ENCODE assay signal across 13 cellular contexts in the genomic region with DNA sequence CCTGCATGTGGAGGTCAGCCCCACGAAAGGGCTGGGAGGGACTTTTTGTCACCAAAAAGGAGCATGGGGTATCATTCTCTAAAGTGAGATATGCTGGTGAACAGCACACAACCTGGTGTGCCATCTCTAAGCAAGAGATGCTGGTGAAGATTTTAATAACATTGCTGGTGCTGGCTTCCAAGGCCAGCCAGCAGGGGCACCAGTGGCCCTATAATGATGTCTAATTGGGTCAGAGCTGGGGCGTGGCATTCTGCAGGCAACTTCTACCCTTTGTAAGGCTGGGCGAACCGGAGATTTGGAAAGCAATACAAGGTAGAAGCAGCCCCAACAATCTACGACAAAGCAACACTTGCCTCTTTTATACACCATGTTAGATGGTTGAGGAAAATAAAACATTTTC. TPM values are rescaled to one million over a fixed set of nuclear protein-coding genes. Genes with fewer than 3 reads are reported as not detected.
A peak's percentile ranks its signal among the peaks of the same experiment; 100 is the strongest.
DNase-seq lines count a peak whose midpoint lies in the region; ATAC-seq and TF ChIP-seq lines count a peak whose summit lies in the region.
"Had no signal": no experiment of that assay in that cellular context is flagged by ENCODE, and none has a peak within 500 bp of the region (broad histone marks: within the 10 kb centered on the region; RNA-seq: fewer than 3 reads in every experiment).

No MANE protein-coding gene starts in this region.

- H3K9me3 Mint-ChIP-seq in HFFc6 = peaks cover 10% of the 10 kb centered on the region
- 0 out of 2 replicates have a peak, but pooled peaks cover 3% of the 10 kb centered on the region for H3K9me3 Mint-ChIP-seq in WTC11

- H3K56ac ChIP-seq in mesendoderm (ENCODE audit: low read length) = no peak overlapping the region

- H4K8ac ChIP-seq in mesendoderm (ENCODE audit: low read depth, low read length) = no peak overlapping the region

- CTCF ChIA-PET in WTC11 (lab: Charles Lee) = interaction anchor here (1.0 to 5.0 kb wide), 6 partner anchors 20 to 105 kb away, joined by 3 to 123 read pairs (median 4); no protein-coding TSS in a partner anchor

- DNase-seq in NCI-H82 (lab: John Stamatoyannopoulos, UW) (peak; percentile 2), NCI-H82 treated with DMSO at 0.1 percent for 48 hours (lab: John Stamatoyannopoulos, UW; ENCODE audit: unreplicated experiment) (no peak), HFFc6 (no peak), WTC11 (ENCODE audit: low spot score) (peak; percentile 37), mesendoderm (peak; percentile 37)
- DNase-seq in stimulated activated naive CD4-positive, alpha-beta T cell (lab: John Stamatoyannopoulos, UW) = no peak
- no peak for DNase-seq in stimulated activated CD4-positive, alpha-beta T cell treated with anti-CD3 and anti-CD28 coated beads, Interleukin-4, amount 100 ng/mL, for 4 hours
- DNase-seq: activated CD8-positive, alpha-beta memory T cell treated with anti-CD3 and anti-CD28 coated beads, Interleukin-2, amount 10 ng/mL, durations not matched to agents 7 days and 5 days; left ventricle myocardium superior; NCI-H2029; spleen had no signal

- H3K4me1 ChIP-seq in mesendoderm (ENCODE audit: control insufficient read depth, low read depth, low read length) = no peaks in the 10 kb centered on the region
- H3K4me1 ChIP-seq: spleen had no signal

- no peak overlapping the region for H3K23ac ChIP-seq in mesendoderm (ENCODE audit: low read length)

- H2AK5ac ChIP-seq in mesendoderm (ENCODE audit: low read length) = no peak overlapping the region

- no peak overlapping the region for H3K18ac ChIP-seq in mesendoderm (ENCODE audit: low read length)

- TF ChIP-seq CTCF in HFFc6 (IDR thresholded peaks at IDR 0.05) = peak; percentile 21; the same call in 1 of the 2 replicates
- TF ChIP-seq CTCF in WTC11 (IDR thresholded peaks at IDR 0.05) = no peak

- no peak overlapping the region for H3K27ac ChIP-seq in mesendoderm (ENCODE audit: low read depth, low read length)
- H3K27ac ChIP-seq: neutrophil, spleen had no signal

- H3K4me3 Mint-ChIP-seq in HFFc6 = no peak overlapping the region
- no peak overlapping the region for H3K4me3 Mint-ChIP-seq in WTC11
- H3K4me3 Mint-ChIP-seq: activated CD8-positive, alpha-beta memory T cell treated with anti-CD3 and anti-CD28 coated beads, Interleukin-2, amount 10 ng/mL, durations not matched to agents 7 days and 5 days had no signal

- H3K4me1 Mint-ChIP-seq in HFFc6 (ENCODE audit: low read depth) (peaks cover 30% of the 10 kb centered on the region), WTC11 (peaks cover 29% of the 10 kb centered on the region)

- H3K79me2 ChIP-seq in mesendoderm (ENCODE audit: control insufficient read depth, insufficient read depth, low read length) = no peaks in the 10 kb centered on the region

- H3K4me2 ChIP-seq in mesendoderm (ENCODE audit: low read length) = no peak overlapping the region

- H3K4ac ChIP-seq in mesendoderm (ENCODE audit: low read depth, low read length) = no peak overlapping the region

- no peak overlapping the region for H2BK5ac ChIP-seq in mesendoderm (ENCODE audit: low read length)

- no peak overlapping the region for H4K5ac ChIP-seq in mesendoderm (ENCODE audit: low read length)

- H3K27me3 Mint-ChIP-seq in HFFc6 (ENCODE audit: insufficient read depth) (peaks cover 2% of the 10 kb centered on the region), WTC11 (ENCODE audit: low read depth) (no peaks in the 10 kb centered on the region)
- H3K27me3 Mint-ChIP-seq: activated CD8-positive, alpha-beta memory T cell treated with anti-CD3 and anti-CD28 coated beads, Interleukin-2, amount 10 ng/mL, durations not matched to agents 7 days and 5 days had no signal

- POLR2A ChIA-PET in WTC11 (lab: Charles Lee) = no interaction called here

- no peaks in the 10 kb centered on the region for H3K27me3 ChIP-seq in mesendoderm (ENCODE audit: insufficient read depth, low read length, poor library complexity)
- H3K27me3 ChIP-seq: neutrophil, spleen had no signal

- no peak overlapping the region for H2BK120ac ChIP-seq in mesendoderm (ENCODE audit: low read depth, low read length)

- no peak overlapping the region for H3K4me3 ChIP-seq in mesendoderm (ENCODE audit: low read length)
- H3K4me3 ChIP-seq: spleen had no signal

- H2BK15ac ChIP-seq in mesendoderm (replicated peaks; ENCODE audit: low read depth) = no peak overlapping the region

- no peaks in the 10 kb centered on the region for H3K36me3 ChIP-seq in mesendoderm (ENCODE audit: control insufficient read depth, insufficient read depth, low read length)
- H3K36me3 ChIP-seq: neutrophil had no signal

- H3K9ac ChIP-seq in mesendoderm (ENCODE audit: low read length) = no peak overlapping the region

- no peaks in the 10 kb centered on the region for H3K79me1 ChIP-seq in mesendoderm (ENCODE audit: low read length)

- peak; percentile 70 for ATAC-seq in WTC11
- ATAC-seq in HG02678 (IDR thresholded peaks at IDR 0.05; ENCODE audit: unreplicated experiment) = no peak
- ATAC-seq: activated CD8-positive, alpha-beta memory T cell treated with anti-CD3 and anti-CD28 coated beads, Interleukin-2, amount 10 ng/mL, durations not matched to agents 7 days and 5 days; left ventricle myocardium superior had no signal

- no CpG with 5 or more reads among the region's 5 CpGs for WGBS in mesendoderm (ENCODE audit: extremely low coverage, insufficient coverage, low lambda C conversion rate)

- no peak overlapping the region for H3K27ac Mint-ChIP-seq in HFFc6
- H3K27ac Mint-ChIP-seq in WTC11 = no peak overlapping the region
- H3K27ac Mint-ChIP-seq: activated CD8-positive, alpha-beta memory T cell treated with anti-CD3 and anti-CD28 coated beads, Interleukin-2, amount 10 ng/mL, durations not matched to agents 7 days and 5 days had no signal

- no peaks in the 10 kb centered on the region for H3K36me3 Mint-ChIP-seq in HFFc6 (ENCODE audit: low read depth)
- H3K36me3 Mint-ChIP-seq in WTC11 = no peaks in the 10 kb centered on the region

TF ChIP-seq in WTC11, 78 proteins besides CTCF, POLR2A, EP300 and RAD21:
- TF ChIP-seq NR3C1 (CRISPR knock-in tag; conservative IDR thresholded peaks at IDR 0.05; ENCODE audit: low read depth) = no peak
- no peak for TF ChIP-seq MLX (CRISPR knock-in tag; IDR thresholded peaks at IDR 0.05)
- TF ChIP-seq ATF3 (CRISPR knock-in tag; conservative IDR thresholded peaks at IDR 0.05) = no peak
- TF ChIP-seq CBFB (CRISPR knock-in tag; IDR thresholded peaks at IDR 0.05; ENCODE audit: low read depth) = no peak
- TF ChIP-seq MYBL2 (CRISPR knock-in tag; IDR thresholded peaks at IDR 0.05) = no peak

RNA-seq across cellular contexts. Expression of gene SDR42E1, which starts 16.8 kb away (rescaled TPM):
- total RNA-seq in HFFc6 (2021; fragmentation: NEBNext Ultra II Directional; extraction: Animal tissue kit (Norgen Biotek cat#: 25700)) = not detected
- 0.05 to 0.07 TPM (median 0.05 TPM) in 3 replicates for total RNA-seq in WTC11 (2021)
- 0.31 TPM for polyA plus RNA-seq in mesendoderm (2013, experiment 1 of 2)
- polyA plus RNA-seq in mesendoderm (2013, experiment 2 of 2) = 0.50 TPM

RNA-seq across cellular contexts. Expression of gene HSD17B2, which starts 40.6 kb away (rescaled TPM):
- 1 to 10 TPM in 2 of 6 experiments, under 1 TPM in 3, not detected in 1; 0.17 to 3.2 (median 0.50) TPM for total RNA-seq in HFFc6 (2021; fragmentation: NEBNext Ultra II Directional; extraction: Animal tissue kit (Norgen Biotek cat#: 25700))
- total RNA-seq in WTC11 (2021) = 0.16 to 0.55 TPM (median 0.23 TPM) in 3 replicates
- not detected for polyA plus RNA-seq in mesendoderm (2013, experiment 1 of 2)
- polyA plus RNA-seq in mesendoderm (2013, experiment 2 of 2) = not detected
- total RNA-seq: activated CD8-positive, alpha-beta memory T cell treated with anti-CD3 and anti-CD28 coated beads, Interleukin-2, amount 10 ng/mL, durations not matched to agents 7 days and 5 days; left ventricle myocardium superior; spleen had no signal

Comparison
In these comparisons a context has a peak if more than half of its experiments do, and no peak if none do; other contexts are left out.
1. DNase-seq: peak in NCI-H82 (single experiment), WTC11 (single experiment) and mesendoderm (single experiment); none in NCI-H82 treated with DMSO at 0.1 percent for 48 hours (single experiment), HFFc6 (single experiment), stimulated activated naive CD4-positive, alpha-beta T cell (0 of 6) and stimulated activated CD4-positive, alpha-beta T cell treated with anti-CD3 and anti-CD28 coated beads, Interleukin-4, amount 100 ng/mL, for 4 hours (0 of 2).